ENCODE assay signal across 8 cellular contexts in genomic region chr17:50372222-50372621, GRCh38. TPM values are rescaled to one million over a fixed set of nuclear protein-coding genes. Genes with fewer than 3 reads are reported as not detected.
DNase-seq lines count a peak whose midpoint lies in the region; ATAC-seq, FAIRE-seq and TF ChIP-seq lines count a peak whose summit lies in the region.

No MANE protein-coding gene starts in this region.

- H3K4me1 ChIP-seq in mesodermal cell (ENCODE audit: control insufficient read depth, insufficient read depth, low read length, poor library complexity, severe bottlenecking) (peaks cover 14% of the 10 kb centered on the region), uterus (peaks cover 0 to 8% of the 10 kb centered on the region in 2 donors)

- no peaks in the 10 kb centered on the region for H3K9me3 Mint-ChIP-seq in activated naive CD4-positive, alpha-beta T cell treated with anti-CD3 and anti-CD28 coated beads, Interleukin-2, amount 10 ng/mL, durations not matched to agents 7 days and 5 days

- H3K27ac Mint-ChIP-seq in activated naive CD4-positive, alpha-beta T cell treated with anti-CD3 and anti-CD28 coated beads, Interleukin-2, amount 10 ng/mL, durations not matched to agents 7 days and 5 days: peak overlapping the region; percentile 95

- H3K27me3 ChIP-seq in bronchial epithelial cell (ENCODE audit: control insufficient read depth, insufficient read depth, low read length) (no peaks in the 10 kb centered on the region), uterus (no peaks in the 10 kb centered on the region)

- intact Hi-C loops in uterus (cut with DNase I; ENCODE audit: low total_unique reads): no loop called here

- no peak overlapping the region for H3K27ac ChIP-seq in mesodermal cell (ENCODE audit: low read depth, low read length, severe bottlenecking)
- H3K27ac ChIP-seq in uterus: peak overlapping the region; percentile 90 to 96

- peaks cover 39% of the 10 kb centered on the region for H3K4me1 Mint-ChIP-seq in activated naive CD4-positive, alpha-beta T cell treated with anti-CD3 and anti-CD28 coated beads, Interleukin-2, amount 10 ng/mL, durations not matched to agents 7 days and 5 days

- 26 to 41% methylated on average over 7 to 9 of the region's 10 CpGs for WGBS in mesodermal cell (ENCODE audit: insufficient coverage in 2 of 2), 2 experiments

- FAIRE-seq in bronchial epithelial cell (lab: Jason Lieb, UNC): no peak

- no peak for TF ChIP-seq POLR2A in uterus (IDR thresholded peaks at IDR 0.05)

- ATAC-seq in GM19324 (IDR thresholded peaks at IDR 0.05; ENCODE audit: low FRiP score, unreplicated experiment): no peak

- peaks cover 24% of the 10 kb centered on the region for H3K36me3 ChIP-seq in bronchial epithelial cell (ENCODE audit: control insufficient read depth, insufficient read depth, low read length)
- peaks cover 61% of the 10 kb centered on the region for H3K36me3 ChIP-seq in mesodermal cell (ENCODE audit: control insufficient read depth, insufficient read depth, low read length)
- no peaks in the 10 kb centered on the region for H3K36me3 ChIP-seq in uterus

- CTCF ChIA-PET in activated naive CD4-positive, alpha-beta T cell treated with anti-CD3 and anti-CD28 coated beads, Interleukin-2, amount 10 ng/mL, durations not matched to agents 7 days and 5 days (lab: Charles Lee): interaction anchor here (2.1 to 3.3 kb wide), 2 partner anchors 10 to 26 kb away, joined by 10 to 27 read pairs; partner anchors contain the start of gene LRRC59

- H3K4me3 ChIP-seq in bronchial epithelial cell (ENCODE audit: low read depth, low read length) (peak overlapping the region; percentile 78), mesodermal cell (ENCODE audit: extremely low read depth, insufficient read depth, low read length, poor library complexity, severe bottlenecking) (peak overlapping the region; percentile 85), uterus (peak overlapping the region; percentile 65 to 98)

- TF ChIP-seq CTCF in bronchial epithelial cell (IDR thresholded peaks at IDR 0.05; ENCODE audit: insufficient read depth, low read length, severe bottlenecking) (no peak), uterus (IDR thresholded peaks at IDR 0.05) (no peak)

- H3K4me3 Mint-ChIP-seq in activated naive CD4-positive, alpha-beta T cell treated with anti-CD3 and anti-CD28 coated beads, Interleukin-2, amount 10 ng/mL, durations not matched to agents 7 days and 5 days: peak overlapping the region; percentile 90

- no peak for DNase-seq in activated naive CD4-positive, alpha-beta T cell treated with anti-CD3 and anti-CD28 coated beads, Interleukin-2, amount 10 ng/mL, durations not matched to agents 7 days and 5 days
- DNase-seq in activated naive CD4-positive, alpha-beta T cell treated with Interleukin-2 at 50 U/mL for 16 hours: no peak
- no peak for DNase-seq in bronchial epithelial cell (ENCODE audit: low read depth)
- DNase-seq in uterus: no peak
- no peak for DNase-seq in activated CD4-positive, CD25-positive, alpha-beta regulatory T cell treated with anti-CD3 and anti-CD28 coated beads, Interleukin-2, amount 50 U/mL, for 72 hours
- DNase-seq in midbrain (lab: John Stamatoyannopoulos, UW): no peak

- no peaks in the 10 kb centered on the region for H3K27me3 Mint-ChIP-seq in activated naive CD4-positive, alpha-beta T cell treated with anti-CD3 and anti-CD28 coated beads, Interleukin-2, amount 10 ng/mL, durations not matched to agents 7 days and 5 days

- H3K9me3 ChIP-seq in mesodermal cell (ENCODE audit: control insufficient read depth, low read length): no peaks in the 10 kb centered on the region
- no peaks in the 10 kb centered on the region for H3K9me3 ChIP-seq in uterus

- peaks cover 55% of the 10 kb centered on the region for H3K36me3 Mint-ChIP-seq in activated naive CD4-positive, alpha-beta T cell treated with anti-CD3 and anti-CD28 coated beads, Interleukin-2, amount 10 ng/mL, durations not matched to agents 7 days and 5 days

RNA-seq across cellular contexts. Expression of gene MRPL27, which starts 0.8 kb away (rescaled TPM):
- total RNA-seq in bronchial epithelial cell (92.6 and 117 TPM in 2 replicates), uterus (10 to 100 TPM; 16.4 to 72.1 (median 45.8) TPM)
- 67.5 TPM for polyA plus RNA-seq in mesodermal cell (2013, experiment 1 of 2)
- 54.7 TPM for polyA plus RNA-seq in mesodermal cell (2013, experiment 2 of 2)

RNA-seq across cellular contexts. Expression of gene EME1, which starts 0.8 kb away (rescaled TPM):
- total RNA-seq in bronchial epithelial cell (0.13 and 0.53 TPM in 2 replicates), uterus (1 to 10 TPM in 2 of 4 donors, not detected in 2; 1.7 to 3.4 TPM)
- 16.4 TPM for polyA plus RNA-seq in mesodermal cell (2013, experiment 1 of 2)
- 17.3 TPM for polyA plus RNA-seq in mesodermal cell (2013, experiment 2 of 2)

RNA-seq across cellular contexts. Expression of gene LRRC59, which starts 25.1 kb away (rescaled TPM):
- 235 and 279 TPM in 2 replicates for total RNA-seq in bronchial epithelial cell
- 135 TPM for polyA plus RNA-seq in mesodermal cell (2013, experiment 1 of 2)
- polyA plus RNA-seq in mesodermal cell (2013, experiment 2 of 2): 124 TPM
- total RNA-seq in uterus: 10 to 100 TPM; 24.1 to 62.4 (median 47.1) TPM

RNA-seq across cellular contexts. Expression of gene XYLT2, which starts 26.3 kb away (rescaled TPM):
- total RNA-seq in bronchial epithelial cell (19.5 and 26.6 TPM in 2 replicates), uterus (10 to 100 TPM; 23.5 to 34.0 (median 28.5) TPM)
- 26.5 TPM for polyA plus RNA-seq in mesodermal cell (2013, experiment 1 of 2)
- polyA plus RNA-seq in mesodermal cell (2013, experiment 2 of 2): 22.4 TPM

RNA-seq across cellular contexts. Expression of gene ACSF2, which starts 53.8 kb away (rescaled TPM):
- total RNA-seq in bronchial epithelial cell: 14.7 and 16.6 TPM in 2 replicates
- polyA plus RNA-seq in mesodermal cell (2013, experiment 1 of 2): 39.8 TPM
- 35.2 TPM for polyA plus RNA-seq in mesodermal cell (2013, experiment 2 of 2)
- 10 to 100 TPM; 16.7 to 60.6 (median 45.7) TPM for total RNA-seq in uterus
